In the genomic region with DNA sequence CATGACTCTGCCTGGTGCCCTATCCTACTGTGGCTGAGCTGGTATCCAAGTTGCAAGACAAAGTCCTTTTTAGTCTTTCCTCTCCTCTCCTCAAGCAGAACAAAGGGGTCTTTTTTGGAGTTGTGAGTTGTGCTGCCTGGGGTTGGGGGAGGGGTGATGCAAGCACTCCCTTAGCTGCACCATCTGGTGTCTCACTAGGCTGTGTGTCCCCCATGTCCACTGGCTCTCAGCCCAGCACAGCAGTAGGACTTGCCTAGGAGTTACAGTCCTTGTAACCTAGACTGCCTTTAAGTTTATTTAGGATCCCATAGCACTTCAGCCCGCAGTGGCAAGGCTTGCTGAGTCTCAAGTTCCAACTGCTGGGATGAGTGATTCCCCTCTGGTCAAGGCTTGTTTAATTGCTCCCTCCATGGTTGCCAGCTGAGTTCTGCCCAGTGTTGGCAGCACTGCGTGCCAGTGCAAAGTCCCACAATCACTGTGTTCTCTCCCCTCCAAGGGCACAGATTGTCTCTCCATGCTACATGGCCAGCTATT, we compare ENCODE assay signal across 14 cellular contexts. TPM values are rescaled to one million over a fixed set of nuclear protein-coding genes. Genes with fewer than 3 reads are reported as not detected.
DNase-seq lines count a peak whose midpoint lies in the region; FAIRE-seq and TF ChIP-seq lines count a peak whose summit lies in the region.
"Had no signal": no experiment of that assay in that cellular context is flagged by ENCODE, and none has a peak within 500 bp of the region (broad histone marks: within the 10 kb centered on the region; RNA-seq: fewer than 3 reads in every experiment).

No MANE protein-coding gene starts in this region.

- DNase-seq in NCI-H2196 (lab: John Stamatoyannopoulos, UW; ENCODE audit: unreplicated experiment) (peak; percentile 83), inferior parietal cortex (ENCODE audit: extremely low spot score) (peak; percentile 78), putamen (ENCODE audit: low spot score) (peak; percentile 97), GM03348 (ENCODE audit: low spot score) (no peak), H54 (ENCODE audit: insufficient read length, low spot score) (no peak), mucosa of gallbladder (ENCODE audit: low spot score) (no peak), Kasumi-1 (lab: John Stamatoyannopoulos, UW) (no peak)
- DNase-seq: activated CD8-positive, alpha-beta T cell treated with anti-CD3 and anti-CD28 coated beads for 36 hours; DMS79; stimulated activated CD8-positive, alpha-beta memory T cell treated with anti-CD3 and anti-CD28 coated beads, Interleukin-4, amount 100 ng/mL, for 48 hours had no signal

- no peak for TF ChIP-seq POLR2A in H54 (IDR thresholded peaks at IDR 0.05; ENCODE audit: low read depth, low read length)

- FAIRE-seq in H54 (lab: Jason Lieb, UNC), result no peak
- FAIRE-seq: K562 had no signal

- H3K27ac ChIP-seq in angular gyrus (ENCODE audit: low read depth, low read length), result peak overlapping the region; percentile 99
- H3K27ac ChIP-seq: BLaER1 had no signal

RNA-seq across cellular contexts. Expression of a gene that starts 13.2 kb away (rescaled TPM):
- 40.5 TPM for total RNA-seq in mucosa of gallbladder

RNA-seq across cellular contexts. Expression of a gene that starts 23.1 kb away (rescaled TPM):
- 18.0 TPM for total RNA-seq in mucosa of gallbladder

RNA-seq across cellular contexts. Expression of a gene that starts 57.9 kb away (rescaled TPM):
- 0.35 TPM for total RNA-seq in mucosa of gallbladder
- total RNA-seq: tibial nerve had no signal

Comparison
In these comparisons a context has a peak if more than half of its experiments do, and no peak if none do; other contexts are left out.
1. DNase-seq: peak in NCI-H2196 (single experiment), inferior parietal cortex (single experiment) and putamen (single experiment); none in GM03348 (single experiment), H54 (single experiment), mucosa of gallbladder (single experiment) and Kasumi-1 (0 of 2).